ENCODE assay signal across 17 cellular contexts in the genomic region with DNA sequence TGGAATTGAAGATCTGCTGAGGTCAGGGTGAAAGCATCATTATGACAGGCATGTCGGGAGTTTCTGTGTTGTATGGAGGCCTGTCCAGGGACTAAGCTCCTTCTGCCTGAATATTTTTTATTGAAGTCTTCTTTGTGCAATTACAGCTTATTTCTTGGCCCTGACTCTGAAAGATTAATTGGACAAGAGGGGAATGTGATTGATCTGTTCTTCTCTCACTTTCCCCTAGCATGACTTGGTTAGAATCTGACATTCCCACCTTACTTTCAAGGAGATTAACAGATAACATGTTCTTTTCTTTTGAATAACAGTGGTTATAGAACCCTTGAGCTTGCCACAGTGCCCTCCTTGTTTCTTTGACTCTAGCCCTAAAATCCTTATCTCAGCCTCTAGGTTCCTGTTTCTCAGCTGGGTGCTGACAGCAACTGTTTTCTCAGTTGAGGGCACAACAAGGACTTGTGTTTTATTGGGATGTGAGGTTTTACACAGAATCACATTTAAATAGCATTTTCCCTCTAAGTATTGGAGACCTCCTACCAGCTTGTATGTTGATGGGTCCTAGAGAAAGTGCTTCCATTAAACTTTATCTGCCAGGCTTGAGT. TPM values are rescaled to one million over a fixed set of nuclear protein-coding genes. Genes with fewer than 3 reads are reported as not detected.
A peak's percentile ranks its signal among the peaks of the same experiment; 100 is the strongest.
DNase-seq lines count a peak whose midpoint lies in the region; ATAC-seq, FAIRE-seq and TF ChIP-seq lines count a peak whose summit lies in the region.
"Had no signal": no experiment of that assay in that cellular context is flagged by ENCODE, and none has a peak within 500 bp of the region (broad histone marks: within the 10 kb centered on the region; RNA-seq: fewer than 3 reads in every experiment).

No MANE protein-coding gene starts in this region.

- H3K36me3 Mint-ChIP-seq in astrocyte (ENCODE audit: low read depth, unreplicated experiment) (peaks cover 12% of the 10 kb centered on the region), mesothelial cell of epicardium (peaks cover 27% of the 10 kb centered on the region)

- H3K27ac Mint-ChIP-seq in astrocyte (ENCODE audit: unreplicated experiment), result peak overlapping the region; percentile 29
- H3K27ac Mint-ChIP-seq in mesothelial cell of epicardium, result peak overlapping the region; percentile 62
- H3K27ac Mint-ChIP-seq: activated naive CD8-positive, alpha-beta T cell treated with anti-CD3 and anti-CD28 coated beads for 36 hours; activated T-cell treated with anti-CD3 and anti-CD28 coated beads, Interleukin-2, amount 50 U/mL, for 24 hours had no signal

- no peak for TF ChIP-seq CTCF in NB4 (IDR thresholded peaks at IDR 0.05; ENCODE audit: low read depth, low read length)
- TF ChIP-seq CTCF in astrocyte (IDR thresholded peaks at IDR 0.05; ENCODE audit: insufficient read depth, low read depth, low read length), result no peak
- no peak for TF ChIP-seq CTCF in mesothelial cell of epicardium (IDR thresholded peaks at IDR 0.05; ENCODE audit: unreplicated experiment)
- TF ChIP-seq CTCF in left lung (IDR thresholded peaks at IDR 0.05), result no peak

- H3K4me1 ChIP-seq in astrocyte (ENCODE audit: insufficient read depth, low read length) (no peaks in the 10 kb centered on the region), left lung (peaks cover 0 to 23% of the 10 kb centered on the region in 2 donors)

- DNase-seq in GF-D8 (lab: John Stamatoyannopoulos, UW), result peak; percentile 46
- DNase-seq in NB4 (ENCODE audit: low read depth), result peak; percentile 61
- DNase-seq in astrocyte (ENCODE audit: low read depth), result no peak
- DNase-seq in mesothelial cell of epicardium (ENCODE audit: low spot score in 2 of 2, unreplicated experiment in 2 of 2), result no peak
- no peak for DNase-seq in T-helper 9 cell
- no peak for DNase-seq in left lung
- DNase-seq in activated CD8-positive, alpha-beta memory T cell treated with anti-CD3 and anti-CD28 coated beads, Interleukin-2, amount 50 U/mL, for 4 hours, result no peak
- DNase-seq: activated CD4-positive, alpha-beta T cell treated with anti-CD3 and anti-CD28 coated beads for 4 hours; activated naive CD8-positive, alpha-beta T cell treated with anti-CD3 and anti-CD28 coated beads for 36 hours; activated T-cell treated with anti-CD3 and anti-CD28 coated beads, Interleukin-2, amount 50 U/mL, for 24 hours; foreskin fibroblast; natural killer cell; NCI-H1092; retina; RPMI8226 had no signal

- TF ChIP-seq POLR2A in NB4 (IDR thresholded peaks at IDR 0.05; ENCODE audit: extremely low read depth, insufficient read length), result no peak

- H3K27me3 Mint-ChIP-seq in astrocyte (ENCODE audit: low read depth, unreplicated experiment) (no peaks in the 10 kb centered on the region), mesothelial cell of epicardium (ENCODE audit: low read depth) (no peaks in the 10 kb centered on the region)
- H3K27me3 Mint-ChIP-seq: activated naive CD8-positive, alpha-beta T cell treated with anti-CD3 and anti-CD28 coated beads for 36 hours; activated T-cell treated with anti-CD3 and anti-CD28 coated beads, Interleukin-2, amount 50 U/mL, for 24 hours had no signal

- intact Hi-C loops in left lung (cut with DNase I), result no loop called here

- H3K79me2 ChIP-seq in astrocyte (ENCODE audit: insufficient read depth, low read length), result peaks cover 94% of the 10 kb centered on the region

- FAIRE-seq in astrocyte (lab: Jason Lieb, UNC), result no peak

- peaks cover 9% of the 10 kb centered on the region for H3K9me3 Mint-ChIP-seq in astrocyte (ENCODE audit: unreplicated experiment)
- peaks cover 16% of the 10 kb centered on the region for H3K9me3 Mint-ChIP-seq in mesothelial cell of epicardium

- no peak overlapping the region for H2AFZ ChIP-seq in astrocyte (ENCODE audit: low read depth, low read length)

- no peaks in the 10 kb centered on the region for H3K9me3 ChIP-seq in astrocyte (ENCODE audit: insufficient read depth, low read depth, low read length)
- H3K9me3 ChIP-seq in left lung, result peaks cover 0 to 30% of the 10 kb centered on the region in 2 donors

- no peak overlapping the region for H3K4me2 ChIP-seq in astrocyte (ENCODE audit: low read length)

- ATAC-seq in GM19455 (IDR thresholded peaks at IDR 0.05; ENCODE audit: unreplicated experiment) (no peak), left lung (no peak)
- ATAC-seq: left lobe of liver, natural killer cell had no signal

- H3K9ac ChIP-seq in astrocyte (ENCODE audit: low read length), result no peak overlapping the region

- peaks cover 16% of the 10 kb centered on the region for H4K20me1 ChIP-seq in astrocyte (ENCODE audit: insufficient read depth, low read length)

- no peak overlapping the region for H3K27ac ChIP-seq in astrocyte (ENCODE audit: low read depth, low read length)
- H3K27ac ChIP-seq in left lung, result peak overlapping the region in 1 of 2 donors; percentile 28

- H3K4me3 ChIP-seq in NB4 (ENCODE audit: low read depth, low read length), result no peak overlapping the region
- no peak overlapping the region for H3K4me3 ChIP-seq in astrocyte (ENCODE audit: insufficient read depth, low read depth, low read length)
- no peak overlapping the region for H3K4me3 ChIP-seq in left lung

- H3K4me3 Mint-ChIP-seq in astrocyte (ENCODE audit: unreplicated experiment), result no peak overlapping the region
- no peak overlapping the region for H3K4me3 Mint-ChIP-seq in mesothelial cell of epicardium
- H3K4me3 Mint-ChIP-seq: activated naive CD8-positive, alpha-beta T cell treated with anti-CD3 and anti-CD28 coated beads for 36 hours; activated T-cell treated with anti-CD3 and anti-CD28 coated beads, Interleukin-2, amount 50 U/mL, for 24 hours; natural killer cell had no signal

- H3K36me3 ChIP-seq in astrocyte (ENCODE audit: insufficient read depth, low read length), result peaks cover under 1% of the 10 kb centered on the region
- H3K36me3 ChIP-seq in left lung, result peaks cover 0 to 6% of the 10 kb centered on the region in 2 donors

- no peaks in the 10 kb centered on the region for H3K27me3 ChIP-seq in astrocyte (ENCODE audit: insufficient read depth, low read length)
- no peaks in the 10 kb centered on the region for H3K27me3 ChIP-seq in left lung

- peaks cover 17% of the 10 kb centered on the region for H3K4me1 Mint-ChIP-seq in astrocyte (ENCODE audit: low read depth, unreplicated experiment)
- H3K4me1 Mint-ChIP-seq in mesothelial cell of epicardium, result peaks cover 16% of the 10 kb centered on the region

RNA-seq across cellular contexts. Expression of a gene that starts 12.3 kb away (rescaled TPM):
- total RNA-seq in astrocyte, result 27.4 and 33.8 TPM in 2 replicates
- 54.8 to 65.5 TPM (median 61.8 TPM) in 3 replicates for total RNA-seq in mesothelial cell of epicardium
- 10 to 100 TPM; 26.0 to 38.4 TPM for total RNA-seq in left lung

RNA-seq across cellular contexts. Expression of a gene that starts 51.1 kb away (rescaled TPM):
- 42.6 and 46.0 TPM in 2 replicates for total RNA-seq in astrocyte
- 115 to 127 TPM (median 120 TPM) in 3 replicates for total RNA-seq in mesothelial cell of epicardium
- 10 to 100 TPM; 40.1 to 49.8 TPM for total RNA-seq in left lung

RNA-seq across cellular contexts. Expression of a gene that starts 51.2 kb away (rescaled TPM):
- total RNA-seq in astrocyte, result 44.7 and 47.3 TPM in 2 replicates
- 21.6 to 26.5 TPM (median 21.8 TPM) in 3 replicates for total RNA-seq in mesothelial cell of epicardium
- total RNA-seq in left lung, result 10 to 100 TPM; 15.5 to 19.3 TPM

RNA-seq across cellular contexts. Expression of a gene that starts 59.0 kb away (rescaled TPM):
- 3.9 and 4.3 TPM in 2 replicates for total RNA-seq in astrocyte
- 15.6 to 16.8 TPM (median 16.6 TPM) in 3 replicates for total RNA-seq in mesothelial cell of epicardium
- 10 to 100 TPM; 77.9 to 95.9 TPM for total RNA-seq in left lung
- total RNA-seq: activated naive CD8-positive, alpha-beta T cell treated with anti-CD3 and anti-CD28 coated beads for 36 hours had no signal

Comparison
In these comparisons a context has a peak if more than half of its experiments do, and no peak if none do; other contexts are left out.
1. DNase-seq: peak in GF-D8 (single experiment) and NB4 (single experiment); none in astrocyte (single experiment), mesothelial cell of epicardium (0 of 2), T-helper 9 cell (single experiment), left lung (0 of 2) and activated CD8-positive, alpha-beta memory T cell treated with anti-CD3 and anti-CD28 coated beads, Interleukin-2, amount 50 U/mL, for 4 hours (single experiment).